Comparison of ENCODE assay signal across 9 cellular contexts in the genomic region with DNA sequence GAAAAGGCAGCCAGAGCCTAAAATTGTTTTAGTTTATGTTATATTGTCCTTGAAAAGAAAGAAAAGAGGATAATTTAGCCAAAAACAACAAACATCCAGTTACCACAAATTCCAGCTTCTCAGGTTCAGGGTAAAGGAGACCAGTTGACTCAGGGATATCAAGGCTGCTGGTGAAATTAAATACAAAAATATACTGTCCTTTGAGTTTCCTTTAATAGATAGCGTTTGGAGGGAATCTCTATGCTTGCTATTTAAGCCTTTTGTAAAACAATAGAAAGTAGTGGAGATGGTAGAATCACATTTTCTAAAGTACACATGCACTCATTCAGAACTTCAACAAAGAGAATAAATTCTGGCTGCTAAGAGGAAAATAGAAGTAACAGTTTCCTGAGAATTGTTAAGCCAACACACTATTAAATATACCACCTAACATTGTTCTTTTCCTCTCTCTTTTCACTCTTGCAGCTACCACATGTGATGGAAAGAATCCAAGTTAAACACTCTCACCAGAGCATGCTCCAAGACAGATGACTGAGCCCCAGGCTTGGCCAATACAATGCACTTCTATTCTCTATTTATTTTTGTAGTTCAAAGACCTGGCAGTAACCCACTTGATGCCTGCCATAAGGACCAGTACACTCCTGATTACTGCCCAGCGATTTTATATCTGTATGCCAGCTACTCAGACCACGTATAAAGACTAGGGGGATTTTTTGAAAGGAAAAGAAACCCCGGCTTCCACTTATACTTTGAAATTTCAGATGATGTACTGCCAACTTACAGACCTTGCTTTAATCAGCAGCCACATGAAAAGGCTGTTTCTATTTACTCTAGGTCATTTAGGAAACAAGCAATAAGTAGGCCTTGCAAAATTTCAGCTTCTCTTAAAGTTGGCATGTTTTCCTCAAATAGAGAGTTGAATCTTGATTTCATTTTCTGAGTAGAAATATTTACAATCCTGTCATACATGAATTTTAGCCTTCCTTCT.
DNase-seq lines count a peak whose midpoint lies in the region; ATAC-seq, FAIRE-seq and TF ChIP-seq lines count a peak whose summit lies in the region.
"Had no signal": no experiment of that assay in that cellular context is flagged by ENCODE, and none has a peak within 500 bp of the region (broad histone marks: within the 10 kb centered on the region; RNA-seq: fewer than 3 reads in every experiment).

No MANE protein-coding gene starts in this region.

- H3K9me3 Mint-ChIP-seq in activated CD8-positive, alpha-beta memory T cell treated with anti-CD3 and anti-CD28 coated beads, Interleukin-2, amount 10 ng/mL, durations not matched to agents 7 days and 5 days (ENCODE audit: low read depth) = peaks cover 3% of the 10 kb centered on the region

- FAIRE-seq in H54 (lab: Jason Lieb, UNC) = peak; percentile 6

- H3K4me3 Mint-ChIP-seq in activated CD8-positive, alpha-beta memory T cell treated with anti-CD3 and anti-CD28 coated beads, Interleukin-2, amount 10 ng/mL, durations not matched to agents 7 days and 5 days = no peak overlapping the region

- no peaks in the 10 kb centered on the region for H3K27me3 Mint-ChIP-seq in activated CD8-positive, alpha-beta memory T cell treated with anti-CD3 and anti-CD28 coated beads, Interleukin-2, amount 10 ng/mL, durations not matched to agents 7 days and 5 days

- DNase-seq in H54 (ENCODE audit: insufficient read length, low spot score) = no peak
- DNase-seq in NCI-H774 (lab: John Stamatoyannopoulos, UW) = peak; percentile 52
- peak; percentile 81 for DNase-seq in fibroblast of pulmonary artery (ENCODE audit: low read depth)
- DNase-seq in sciatic nerve (ENCODE audit: low spot score) = no peak
- no peak for DNase-seq in activated CD8-positive, alpha-beta memory T cell treated with anti-CD3 and anti-CD28 coated beads, Interleukin-2, amount 10 ng/mL, durations not matched to agents 7 days and 5 days
- DNase-seq in stimulated activated CD4-positive, alpha-beta T cell treated with anti-CD3 and anti-CD28 coated beads, Interleukin-2, amount 100 ng/mL, for 24 hours = no peak
- DNase-seq: NCI-H526 treated with DMSO at 0.1 percent for 48 hours had no signal

- no peak for TF ChIP-seq POLR2A in H54 (IDR thresholded peaks at IDR 0.05; ENCODE audit: low read depth, low read length)

- peak; percentile 82 for ATAC-seq in sciatic nerve
- ATAC-seq in GM19324 (IDR thresholded peaks at IDR 0.05; ENCODE audit: low FRiP score, unreplicated experiment) = no peak
- no peak for ATAC-seq in activated CD8-positive, alpha-beta memory T cell treated with anti-CD3 and anti-CD28 coated beads, Interleukin-2, amount 10 ng/mL, durations not matched to agents 7 days and 5 days
- no peak for ATAC-seq in GM18520 (IDR thresholded peaks at IDR 0.05; ENCODE audit: unreplicated experiment)

- no peak overlapping the region for H3K27ac Mint-ChIP-seq in activated CD8-positive, alpha-beta memory T cell treated with anti-CD3 and anti-CD28 coated beads, Interleukin-2, amount 10 ng/mL, durations not matched to agents 7 days and 5 days

- CTCF ChIA-PET in activated CD8-positive, alpha-beta memory T cell treated with anti-CD3 and anti-CD28 coated beads, Interleukin-2, amount 10 ng/mL, durations not matched to agents 7 days and 5 days (lab: Charles Lee) = no interaction called here

- intact Hi-C loops in sciatic nerve (cut with DNase I) = no loop called here

- no peak for TF ChIP-seq CTCF in fibroblast of pulmonary artery (IDR thresholded peaks at IDR 0.05; ENCODE audit: low read length, missing control alignments)

- H3K4me3 ChIP-seq in fibroblast of pulmonary artery (replicated peaks; ENCODE audit: low read depth, low read length) = no peak overlapping the region

- H3K36me3 Mint-ChIP-seq in activated CD8-positive, alpha-beta memory T cell treated with anti-CD3 and anti-CD28 coated beads, Interleukin-2, amount 10 ng/mL, durations not matched to agents 7 days and 5 days = no peaks in the 10 kb centered on the region

- no peaks in the 10 kb centered on the region for H3K4me1 Mint-ChIP-seq in activated CD8-positive, alpha-beta memory T cell treated with anti-CD3 and anti-CD28 coated beads, Interleukin-2, amount 10 ng/mL, durations not matched to agents 7 days and 5 days

Comparison
In these comparisons a context has a peak if more than half of its experiments do, and no peak if none do; other contexts are left out.
1. DNase-seq: peak in NCI-H774 (single experiment) and fibroblast of pulmonary artery (single experiment); none in H54 (single experiment), sciatic nerve (single experiment), activated CD8-positive, alpha-beta memory T cell treated with anti-CD3 and anti-CD28 coated beads, Interleukin-2, amount 10 ng/mL, durations not matched to agents 7 days and 5 days (single experiment) and stimulated activated CD4-positive, alpha-beta T cell treated with anti-CD3 and anti-CD28 coated beads, Interleukin-2, amount 100 ng/mL, for 24 hours (0 of 2).